Comparison of ENCODE assay signal across 9 cellular contexts in genomic region chr10:98309366-98310355, GRCh38. TPM values are rescaled to one million over a fixed set of nuclear protein-coding genes. Genes with fewer than 3 reads are reported as not detected.
DNase-seq lines count a peak whose midpoint lies in the region; ATAC-seq, FAIRE-seq and TF ChIP-seq lines count a peak whose summit lies in the region.
"Had no signal": no experiment of that assay in that cellular context is flagged by ENCODE, and none has a peak within 500 bp of the region (broad histone marks: within the 10 kb centered on the region; RNA-seq: fewer than 3 reads in every experiment).

No MANE protein-coding gene starts in this region.

- BruUV-seq in Calu3 (replicated peaks; lab: Mats Ljungman, UMichigan) (no TSS peak), OCI-LY7 (replicated peaks; lab: Mats Ljungman, UMichigan) (no TSS peak)

- POLR2A ChIA-PET in OCI-LY7 (lab: Charles Lee), result interaction anchor here (0.9 to 1.1 kb wide), 3 partner anchors 14 to 203 kb away, joined by 3 to 8 read pairs (median 4); no protein-coding TSS in a partner anchor

- CTCF ChIA-PET in Calu3 (lab: Charles Lee) (interaction anchor here (0.8 to 2.4 kb wide), 12 partner anchors 14 to 157 kb away, joined by 3 to 22 read pairs (median 4); partner anchors contain the start of gene LOXL4), OCI-LY7 (lab: Charles Lee; ENCODE audit: unreplicated experiment) (interaction anchor here (1.0 kb wide), 1 partner anchor 139 kb away, joined by 3 read pairs; no protein-coding TSS in a partner anchor)

- no peak overlapping the region for H3K9ac ChIP-seq in kidney (ENCODE audit: low read length in 2 of 2)

- peak; percentile 78 for DNase-seq in Calu3
- peak; percentile 10 for DNase-seq in OCI-LY7 (ENCODE audit: low spot score)
- DNase-seq in choroid plexus epithelial cell (ENCODE audit: low read depth), result peak; percentile 88
- DNase-seq in kidney, result peak; percentile 91
- DNase-seq in spleen, result no peak

- H3K27ac ChIP-seq in OCI-LY7 (ENCODE audit: low read depth, low read length, poor library complexity, severe bottlenecking) (no peak overlapping the region), kidney (ENCODE audit: low read depth in 2 of 2, low read length in 2 of 2) (no peak overlapping the region), spleen (no peak overlapping the region)

- intact Hi-C loops in Calu3 (cut with micrococcal nuclease; ENCODE audit: unreplicated experiment) (loop anchor here (1.0 to 5.0 kb wide), 3 partner anchors 47 to 137 kb away; no protein-coding TSS in a partner anchor), OCI-LY7 (cut with micrococcal nuclease; ENCODE audit: unreplicated experiment) (no loop called here), kidney (cut with DNase I) (loop anchor here (10.0 kb wide), 1 partner anchor 55 kb away; no protein-coding TSS in a partner anchor), spleen (cut with DNase I; ENCODE audit: low total_unique reads) (loop anchor here (10.0 kb wide), 1 partner anchor 145 kb away; no protein-coding TSS in a partner anchor)

- peaks cover 9% of the 10 kb centered on the region for H3K36me3 Mint-ChIP-seq in Calu3 (ENCODE audit: insufficient read depth, unreplicated experiment)

- ATAC-seq in HG03432 (IDR thresholded peaks at IDR 0.05; ENCODE audit: unreplicated experiment) (peak; percentile 54), GM18502 (IDR thresholded peaks at IDR 0.05; ENCODE audit: poor library complexity, unreplicated experiment) (no peak), GM19463 (IDR thresholded peaks at IDR 0.05; ENCODE audit: unreplicated experiment) (no peak)

- H3K4me1 Mint-ChIP-seq in Calu3 (ENCODE audit: low read depth, unreplicated experiment), result peaks cover 23% of the 10 kb centered on the region

- H4K20me1 ChIP-seq in OCI-LY7 (ENCODE audit: insufficient read depth, low read length), result no peaks in the 10 kb centered on the region

- H2AFZ ChIP-seq in OCI-LY7 (ENCODE audit: low read length), result no peak overlapping the region

- H3K4me1 ChIP-seq in OCI-LY7 (ENCODE audit: insufficient read depth, low read length, poor library complexity, severe bottlenecking), result no peaks in the 10 kb centered on the region
- H3K4me1 ChIP-seq in kidney (ENCODE audit: control insufficient read depth in 1 of 2, insufficient read depth in 1 of 2, low read depth in 1 of 2, low read length in 2 of 2), result no peaks in the 10 kb centered on the region
- peaks cover 0 to 12% (median 8%) of the 10 kb centered on the region in 6 donors for H3K4me1 ChIP-seq in spleen

- peak overlapping the region; percentile 13 for H3K4me3 Mint-ChIP-seq in Calu3 (ENCODE audit: low read depth, unreplicated experiment)

- FAIRE-seq in kidney (lab: Jason Lieb, UNC), result no peak

- no peak for TF ChIP-seq POLR2A in spleen (IDR thresholded peaks at IDR 0.05)

- H3K27ac Mint-ChIP-seq in Calu3 (ENCODE audit: unreplicated experiment), result no peak overlapping the region

- peaks cover 0 to 73% (median 8%) of the 10 kb centered on the region in 7 donors for H3K27me3 ChIP-seq in spleen (replicated peaks in 1 of 7)

- 18 to 23% (median 20%) methylated on average over 21 of the region's 21 CpGs for WGBS in spleen, 5 donors

- H3K4me2 ChIP-seq in OCI-LY7 (ENCODE audit: low read length), result no peak overlapping the region

- H3K4me3 ChIP-seq in OCI-LY7 (ENCODE audit: low read depth, low read length, poor library complexity, severe bottlenecking) (no peak overlapping the region), choroid plexus epithelial cell (ENCODE audit: low read depth, low read length) (peak overlapping the region; percentile 46), kidney (ENCODE audit: low read length in 2 of 2) (no peak overlapping the region), spleen (peak overlapping the region in 1 of 8 donors; percentile 32)

- H3K27me3 Mint-ChIP-seq in Calu3 (ENCODE audit: unreplicated experiment), result no peaks in the 10 kb centered on the region

- no peaks in the 10 kb centered on the region for H3K79me2 ChIP-seq in OCI-LY7 (ENCODE audit: insufficient read depth, low read depth, low read length)

- H3K9me3 ChIP-seq in OCI-LY7 (ENCODE audit: low read length) (0 out of 2 replicates have a peak, but pooled peaks cover 5% of the 10 kb centered on the region), kidney (ENCODE audit: control insufficient read depth in 1 of 2, low read length in 2 of 2) (no peaks in the 10 kb centered on the region), spleen (no peaks in the 10 kb centered on the region)

- no peaks in the 10 kb centered on the region for H3K36me3 ChIP-seq in OCI-LY7 (ENCODE audit: insufficient read depth, low read length)
- H3K36me3 ChIP-seq in kidney (ENCODE audit: control insufficient read depth in 1 of 2, insufficient read depth in 2 of 2, low read length in 2 of 2), result no peaks in the 10 kb centered on the region
- no peaks in the 10 kb centered on the region for H3K36me3 ChIP-seq in spleen

- H3K9me2 ChIP-seq in OCI-LY7 (ENCODE audit: insufficient read depth, low read length), result no peaks in the 10 kb centered on the region

- no peaks in the 10 kb centered on the region for H3K9me3 Mint-ChIP-seq in Calu3 (ENCODE audit: low read depth, unreplicated experiment)

- peak; percentile 55 for TF ChIP-seq CTCF in Calu3 (IDR thresholded peaks at IDR 0.05; ENCODE audit: unreplicated experiment)
- peak; percentile 60 for TF ChIP-seq CTCF in OCI-LY7 (conservative IDR thresholded peaks at IDR 0.05; ENCODE audit: low read length)
- peak; percentile 97 for TF ChIP-seq CTCF in choroid plexus epithelial cell (conservative IDR thresholded peaks at IDR 0.05; ENCODE audit: low read depth, low read length)
- peak; percentile 74 for TF ChIP-seq CTCF in kidney (IDR thresholded peaks at IDR 0.05; ENCODE audit: borderline replicate concordance, extremely low read depth, insufficient read depth)
- peak; percentile 21 to 81 (median 61) for TF ChIP-seq CTCF in spleen (IDR thresholded peaks at IDR 0.05 in 8 of 11, conservative IDR thresholded peaks at IDR 0.05 in 3 of 11)

RNA-seq across cellular contexts. Expression of gene LOXL4, which starts 41.7 kb away (rescaled TPM):
- total RNA-seq in Calu3 (2022) (2.2 and 2.6 TPM in 2 replicates), OCI-LY7 (2022) (not detected in 2 replicates), kidney (15.1 TPM), spleen (1 to 10 TPM; 1.6 to 6.1 (median 2.5) TPM)
- not detected in 2 replicates for total RNA-seq in OCI-LY7 (2014; rRNA removed; shearing (Covaris generic))
- polyA plus RNA-seq in kidney (ENCODE audit: insufficient read depth, low read depth, low replicate concordance) (3.4 TPM), spleen (under 1 TPM; 0.39 to 0.90 (median 0.44) TPM)
- total RNA-seq: T-helper 2 cell treated with Interferon-gamma antibody and Interleukin-4, amounts not matched to agents 100 ng/mL and 5 ng/mL, for 36 hours had no signal
